Comparison of ENCODE assay signal across 28 cellular contexts in the genomic region with DNA sequence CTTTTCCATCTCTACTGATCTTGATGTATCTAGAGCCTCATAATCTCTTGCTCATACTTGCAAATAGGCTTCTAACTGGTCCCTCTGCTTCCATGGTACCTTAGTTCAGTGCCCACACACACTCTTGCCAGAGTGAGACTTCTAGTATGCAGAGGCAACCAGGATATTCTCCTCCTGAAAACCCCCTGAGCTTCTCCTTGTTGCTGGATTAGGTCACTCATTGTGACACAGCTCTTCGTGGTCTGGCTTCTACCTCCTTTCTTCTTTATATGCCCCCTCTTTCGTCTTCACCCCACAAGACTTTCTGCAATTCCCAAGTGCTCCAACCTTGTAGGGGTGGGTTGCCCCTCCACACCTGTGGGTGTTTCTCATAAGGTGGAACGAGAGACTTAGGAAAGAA. TPM values are rescaled to one million over a fixed set of nuclear protein-coding genes. Genes with fewer than 3 reads are reported as not detected.
"Had no signal": no experiment of that assay in that cellular context is flagged by ENCODE, and none has a peak within 500 bp of the region (broad histone marks: within the 10 kb centered on the region; RNA-seq: fewer than 3 reads in every experiment).

No MANE protein-coding gene starts in this region.

- ATAC-seq: activated CD8-positive, alpha-beta T cell treated with anti-CD3 and anti-CD28 coated beads for 36 hours; body of pancreas; foreskin keratinocyte; left colon; natural killer cell treated with Interleukin-12 subunit alpha and Interleukin-12 subunit beta and Interleukin-15 and Interleukin-18, amount 100 ng/mL, for 72 hours had no signal

- DNase-seq: activated CD4-positive, alpha-beta T cell treated with anti-CD3 and anti-CD28 coated beads, Interleukin-2, amount 10 ng/mL, durations not matched to agents 24 days and 14 days; activated CD4-positive, CD25-positive, alpha-beta regulatory T cell; activated CD8-positive, alpha-beta T cell treated with anti-CD3 and anti-CD28 coated beads for 36 hours; activated naive CD4-positive, alpha-beta T cell treated with Interleukin-2 at 50 U/mL for 16 hours; activated naive CD8-positive, alpha-beta T cell treated with anti-CD3 and anti-CD28 coated beads, Interleukin-2, amount 10 ng/mL, durations not matched to agents 7 days and 5 days; activated T-cell treated with anti-CD3 and anti-CD28 coated beads, Interleukin-2, amount 50 U/mL, for 1 hour; endodermal cell; foreskin keratinocyte; glutamatergic neuron; hippocampal formation; islet precursor cell; left colon; nucleus accumbens; stimulated activated CD4-positive, alpha-beta T cell treated with anti-CD3 and anti-CD28 coated beads, Interleukin-2, amount 100 ng/mL, for 48 hours; T-helper 1 cell; T-helper 9 cell; transverse colon had no signal

- H3K36me3 ChIP-seq: lower lobe of right lung, prostate gland, right atrium auricular region, suprapubic skin, transverse colon had no signal

- H3K4me3 ChIP-seq: body of pancreas, lower lobe of right lung, prostate gland, right atrium auricular region, skin epidermis, suprapubic skin, transverse colon had no signal

- H3K36me3 Mint-ChIP-seq: activated naive CD8-positive, alpha-beta T cell treated with anti-CD3 and anti-CD28 coated beads, Interleukin-2, amount 10 ng/mL, durations not matched to agents 7 days and 5 days had no signal

- H3K4me3 Mint-ChIP-seq: activated CD4-positive, alpha-beta T cell treated with anti-CD3 and anti-CD28 coated beads, Interleukin-2, amount 10 ng/mL, durations not matched to agents 24 days and 14 days; activated CD8-positive, alpha-beta T cell treated with anti-CD3 and anti-CD28 coated beads for 36 hours; activated naive CD8-positive, alpha-beta T cell treated with anti-CD3 and anti-CD28 coated beads, Interleukin-2, amount 10 ng/mL, durations not matched to agents 7 days and 5 days; endodermal cell; natural killer cell treated with Interleukin-12 subunit alpha and Interleukin-12 subunit beta and Interleukin-15 and Interleukin-18, amount 100 ng/mL, for 72 hours; stimulated activated naive CD8-positive, alpha-beta T cell treated with anti-CD3 and anti-CD28 coated beads, Interleukin-15, Interleukin-2, amounts not matched to agents 100 ng/mL and 50 ng/mL, for 24 hours had no signal

- H3K4me1 ChIP-seq: prostate gland had no signal

- H3K27me3 ChIP-seq: right atrium auricular region had no signal

- H3K27ac Mint-ChIP-seq: activated CD4-positive, alpha-beta T cell treated with anti-CD3 and anti-CD28 coated beads, Interleukin-2, amount 10 ng/mL, durations not matched to agents 24 days and 14 days; activated CD8-positive, alpha-beta T cell treated with anti-CD3 and anti-CD28 coated beads for 36 hours; activated naive CD8-positive, alpha-beta T cell treated with anti-CD3 and anti-CD28 coated beads, Interleukin-2, amount 10 ng/mL, durations not matched to agents 7 days and 5 days; activated T-helper 2 cell treated with anti-CD3 and anti-CD28 coated beads, Interferon-gamma antibody, Interleukin-2, Interleukin-4, amounts not matched to agents 10 μg/mL and 5 μg/mL and 100 μg/mL, durations not matched to agents 14 hours and 24 hours and 36 hours; endodermal cell; natural killer cell treated with Interleukin-12 subunit alpha and Interleukin-12 subunit beta and Interleukin-15 and Interleukin-18, amount 100 ng/mL, for 72 hours; stimulated activated naive CD8-positive, alpha-beta T cell treated with anti-CD3 and anti-CD28 coated beads, Interleukin-15, Interleukin-2, amounts not matched to agents 100 ng/mL and 50 ng/mL, for 24 hours had no signal

- H3K9me3 ChIP-seq: body of pancreas, prostate gland had no signal

- H3K27ac ChIP-seq: epithelial cell of prostate, foreskin keratinocyte, lower lobe of right lung, prostate gland, right atrium auricular region, suprapubic skin had no signal

RNA-seq across cellular contexts. Expression of a gene that starts 2.5 kb away (rescaled TPM):
- total RNA-seq: activated CD4-positive, alpha-beta T cell treated with anti-CD3 and anti-CD28 coated beads, Interleukin-2, amount 10 ng/mL, durations not matched to agents 24 days and 14 days; activated CD8-positive, alpha-beta T cell treated with anti-CD3 and anti-CD28 coated beads for 36 hours; activated naive CD8-positive, alpha-beta T cell treated with anti-CD3 and anti-CD28 coated beads, Interleukin-2, amount 10 ng/mL, durations not matched to agents 7 days and 5 days; activated T-helper 2 cell treated with anti-CD3 and anti-CD28 coated beads, Interferon-gamma antibody, Interleukin-2, Interleukin-4, amounts not matched to agents 10 μg/mL and 5 μg/mL and 100 μg/mL, durations not matched to agents 14 hours and 24 hours and 36 hours; dermis microvascular lymphatic vessel endothelial cell; foreskin keratinocyte; natural killer cell treated with Interleukin-12 subunit alpha and Interleukin-12 subunit beta and Interleukin-15 and Interleukin-18, amount 100 ng/mL, for 72 hours had no signal
- polyA plus RNA-seq: foreskin keratinocyte had no signal
